In the genomic region with DNA sequence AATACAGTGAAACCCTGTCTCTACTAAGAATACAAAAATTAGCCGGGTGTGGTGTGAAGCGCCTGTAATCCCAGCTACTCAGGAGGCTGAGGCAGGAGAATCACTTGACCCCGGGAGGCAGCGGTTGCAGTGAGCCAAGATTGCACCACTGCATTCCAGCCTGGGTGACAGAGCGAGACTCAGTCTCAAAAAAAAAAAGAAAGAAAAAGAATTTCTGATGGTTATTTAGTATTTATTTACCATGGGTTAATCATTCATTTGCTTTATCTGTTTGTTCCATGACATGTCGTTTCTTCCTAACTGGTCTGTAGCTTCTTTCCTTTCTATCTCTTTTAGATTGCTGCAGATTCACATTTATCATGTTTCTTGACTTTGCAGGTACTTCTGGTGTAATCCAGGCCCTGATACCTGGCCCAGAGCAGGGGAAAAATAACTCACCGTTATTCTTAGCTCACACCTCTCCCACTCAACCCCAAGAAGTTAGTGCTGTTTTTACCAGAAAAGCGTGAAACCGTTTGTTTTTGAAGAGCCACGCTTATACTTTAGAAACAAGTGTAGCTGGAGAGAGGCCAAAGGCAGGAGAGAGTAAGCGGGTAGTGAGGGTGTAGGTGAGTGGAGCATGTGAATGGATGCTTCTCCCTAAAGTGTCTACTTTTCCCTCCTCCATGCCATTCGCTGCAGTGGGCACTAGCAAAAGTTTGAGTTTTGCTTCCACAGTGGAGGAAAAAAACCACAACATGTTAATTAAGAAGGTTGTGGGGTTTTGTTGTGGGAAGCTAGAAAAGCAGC, we compare ENCODE assay signal across 1 cellular context.
TF ChIP-seq lines count a peak whose summit lies in the region.

No MANE protein-coding gene starts in this region.

TF ChIP-seq in HepG2, 621 proteins besides CTCF, POLR2A, EP300 and RAD21 (continued from another document and continues in another):
- TF ChIP-seq, protein P1, sequence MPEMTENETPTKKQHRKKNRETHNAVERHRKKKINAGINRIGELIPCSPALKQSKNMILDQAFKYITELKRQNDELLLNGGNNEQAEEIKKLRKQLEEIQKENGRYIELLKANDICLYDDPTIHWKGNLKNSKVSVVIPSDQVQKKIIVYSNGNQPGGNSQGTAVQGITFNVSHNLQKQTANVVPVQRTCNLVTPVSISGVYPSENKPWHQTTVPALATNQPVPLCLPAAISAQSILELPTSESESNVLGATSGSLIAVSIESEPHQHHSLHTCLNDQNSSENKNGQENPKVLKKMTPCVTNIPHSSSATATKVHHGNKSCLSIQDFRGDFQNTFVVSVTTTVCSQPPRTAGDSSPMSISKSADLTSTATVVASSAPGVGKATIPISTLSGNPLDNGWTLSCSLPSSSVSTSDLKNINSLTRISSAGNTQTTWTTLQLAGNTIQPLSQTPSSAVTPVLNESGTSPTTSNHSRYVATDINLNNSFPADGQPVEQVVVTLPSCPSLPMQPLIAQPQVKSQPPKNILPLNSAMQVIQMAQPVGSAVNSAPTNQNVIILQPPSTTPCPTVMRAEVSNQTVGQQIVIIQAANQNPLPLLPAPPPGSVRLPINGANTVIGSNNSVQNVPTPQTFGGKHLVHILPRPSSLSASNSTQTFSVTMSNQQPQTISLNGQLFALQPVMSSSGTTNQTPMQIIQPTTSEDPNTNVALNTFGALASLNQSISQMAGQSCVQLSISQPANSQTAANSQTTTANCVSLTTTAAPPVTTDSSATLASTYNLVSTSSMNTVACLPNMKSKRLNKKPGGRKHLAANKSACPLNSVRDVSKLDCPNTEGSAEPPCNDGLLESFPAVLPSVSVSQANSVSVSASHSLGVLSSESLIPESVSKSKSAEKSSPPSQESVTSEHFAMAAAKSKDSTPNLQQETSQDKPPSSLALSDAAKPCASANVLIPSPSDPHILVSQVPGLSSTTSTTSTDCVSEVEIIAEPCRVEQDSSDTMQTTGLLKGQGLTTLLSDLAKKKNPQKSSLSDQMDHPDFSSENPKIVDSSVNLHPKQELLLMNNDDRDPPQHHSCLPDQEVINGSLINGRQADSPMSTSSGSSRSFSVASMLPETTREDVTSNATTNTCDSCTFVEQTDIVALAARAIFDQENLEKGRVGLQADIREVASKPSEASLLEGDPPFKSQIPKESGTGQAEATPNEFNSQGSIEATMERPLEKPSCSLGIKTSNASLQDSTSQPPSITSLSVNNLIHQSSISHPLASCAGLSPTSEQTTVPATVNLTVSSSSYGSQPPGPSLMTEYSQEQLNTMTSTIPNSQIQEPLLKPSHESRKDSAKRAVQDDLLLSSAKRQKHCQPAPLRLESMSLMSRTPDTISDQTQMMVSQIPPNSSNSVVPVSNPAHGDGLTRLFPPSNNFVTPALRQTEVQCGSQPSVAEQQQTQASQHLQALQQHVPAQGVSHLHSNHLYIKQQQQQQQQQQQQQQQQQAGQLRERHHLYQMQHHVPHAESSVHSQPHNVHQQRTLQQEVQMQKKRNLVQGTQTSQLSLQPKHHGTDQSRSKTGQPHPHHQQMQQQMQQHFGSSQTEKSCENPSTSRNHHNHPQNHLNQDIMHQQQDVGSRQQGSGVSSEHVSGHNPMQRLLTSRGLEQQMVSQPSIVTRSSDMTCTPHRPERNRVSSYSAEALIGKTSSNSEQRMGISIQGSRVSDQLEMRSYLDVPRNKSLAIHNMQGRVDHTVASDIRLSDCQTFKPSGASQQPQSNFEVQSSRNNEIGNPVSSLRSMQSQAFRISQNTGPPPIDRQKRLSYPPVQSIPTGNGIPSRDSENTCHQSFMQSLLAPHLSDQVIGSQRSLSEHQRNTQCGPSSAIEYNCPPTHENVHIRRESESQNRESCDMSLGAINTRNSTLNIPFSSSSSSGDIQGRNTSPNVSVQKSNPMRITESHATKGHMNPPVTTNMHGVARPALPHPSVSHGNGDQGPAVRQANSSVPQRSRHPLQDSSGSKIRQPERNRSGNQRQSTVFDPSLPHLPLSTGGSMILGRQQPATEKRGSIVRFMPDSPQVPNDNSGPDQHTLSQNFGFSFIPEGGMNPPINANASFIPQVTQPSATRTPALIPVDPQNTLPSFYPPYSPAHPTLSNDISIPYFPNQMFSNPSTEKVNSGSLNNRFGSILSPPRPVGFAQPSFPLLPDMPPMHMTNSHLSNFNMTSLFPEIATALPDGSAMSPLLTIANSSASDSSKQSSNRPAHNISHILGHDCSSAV (CRISPR knock-in tag; IDR thresholded peaks at IDR 0.05; ENCODE audit: borderline replicate concordance): no peak
- TF ChIP-seq SMC3 (IDR thresholded peaks at IDR 0.05; ENCODE audit: low read length): no peak
- TF ChIP-seq, protein P2, sequence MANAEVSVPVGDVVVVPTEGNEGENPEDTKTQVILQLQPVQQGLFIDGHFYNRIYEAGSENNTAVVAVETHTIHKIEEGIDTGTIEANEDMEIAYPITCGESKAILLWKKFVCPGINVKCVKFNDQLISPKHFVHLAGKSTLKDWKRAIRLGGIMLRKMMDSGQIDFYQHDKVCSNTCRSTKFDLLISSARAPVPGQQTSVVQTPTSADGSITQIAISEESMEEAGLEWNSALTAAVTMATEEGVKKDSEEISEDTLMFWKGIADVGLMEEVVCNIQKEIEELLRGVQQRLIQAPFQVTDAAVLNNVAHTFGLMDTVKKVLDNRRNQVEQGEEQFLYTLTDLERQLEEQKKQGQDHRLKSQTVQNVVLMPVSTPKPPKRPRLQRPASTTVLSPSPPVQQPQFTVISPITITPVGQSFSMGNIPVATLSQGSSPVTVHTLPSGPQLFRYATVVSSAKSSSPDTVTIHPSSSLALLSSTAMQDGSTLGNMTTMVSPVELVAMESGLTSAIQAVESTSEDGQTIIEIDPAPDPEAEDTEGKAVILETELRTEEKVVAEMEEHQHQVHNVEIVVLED (CRISPR knock-in tag; IDR thresholded peaks at IDR 0.05; ENCODE audit: borderline replicate concordance): no peak
- no peak for TF ChIP-seq DPF2 (CRISPR knock-in tag; IDR thresholded peaks at IDR 0.05; ENCODE audit: borderline replicate concordance, low read depth)
- no peak for TF ChIP-seq ATAD3A (CRISPR knock-in tag; IDR thresholded peaks at IDR 0.05)
- no peak for TF ChIP-seq ZNF724P (CRISPR knock-in tag; IDR thresholded peaks at IDR 0.05; ENCODE audit: borderline replicate concordance)
- TF ChIP-seq, protein P3, sequence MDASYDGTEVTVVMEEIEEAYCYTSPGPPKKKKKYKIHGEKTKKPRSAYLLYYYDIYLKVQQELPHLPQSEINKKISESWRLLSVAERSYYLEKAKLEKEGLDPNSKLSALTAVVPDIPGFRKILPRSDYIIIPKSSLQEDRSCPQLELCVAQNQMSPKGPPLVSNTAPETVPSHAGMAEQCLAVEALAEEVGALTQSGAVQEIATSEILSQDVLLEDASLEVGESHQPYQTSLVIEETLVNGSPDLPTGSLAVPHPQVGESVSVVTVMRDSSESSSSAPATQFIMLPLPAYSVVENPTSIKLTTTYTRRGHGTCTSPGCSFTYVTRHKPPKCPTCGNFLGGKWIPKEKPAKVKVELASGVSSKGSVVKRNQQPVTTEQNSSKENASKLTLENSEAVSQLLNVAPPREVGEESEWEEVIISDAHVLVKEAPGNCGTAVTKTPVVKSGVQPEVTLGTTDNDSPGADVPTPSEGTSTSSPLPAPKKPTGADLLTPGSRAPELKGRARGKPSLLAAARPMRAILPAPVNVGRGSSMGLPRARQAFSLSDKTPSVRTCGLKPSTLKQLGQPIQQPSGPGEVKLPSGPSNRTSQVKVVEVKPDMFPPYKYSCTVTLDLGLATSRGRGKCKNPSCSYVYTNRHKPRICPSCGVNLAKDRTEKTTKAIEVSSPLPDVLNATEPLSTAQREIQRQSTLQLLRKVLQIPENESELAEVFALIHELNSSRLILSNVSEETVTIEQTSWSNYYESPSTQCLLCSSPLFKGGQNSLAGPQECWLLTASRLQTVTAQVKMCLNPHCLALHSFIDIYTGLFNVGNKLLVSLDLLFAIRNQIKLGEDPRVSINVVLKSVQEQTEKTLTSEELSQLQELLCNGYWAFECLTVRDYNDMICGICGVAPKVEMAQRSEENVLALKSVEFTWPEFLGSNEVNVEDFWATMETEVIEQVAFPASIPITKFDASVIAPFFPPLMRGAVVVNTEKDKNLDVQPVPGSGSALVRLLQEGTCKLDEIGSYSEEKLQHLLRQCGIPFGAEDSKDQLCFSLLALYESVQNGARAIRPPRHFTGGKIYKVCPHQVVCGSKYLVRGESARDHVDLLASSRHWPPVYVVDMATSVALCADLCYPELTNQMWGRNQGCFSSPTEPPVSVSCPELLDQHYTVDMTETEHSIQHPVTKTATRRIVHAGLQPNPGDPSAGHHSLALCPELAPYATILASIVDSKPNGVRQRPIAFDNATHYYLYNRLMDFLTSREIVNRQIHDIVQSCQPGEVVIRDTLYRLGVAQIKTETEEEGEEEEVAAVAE (CRISPR knock-in tag; IDR thresholded peaks at IDR 0.05; ENCODE audit: borderline replicate concordance): no peak
- no peak for TF ChIP-seq HOXD1 (CRISPR knock-in tag; IDR thresholded peaks at IDR 0.05)
- TF ChIP-seq, protein P4, sequence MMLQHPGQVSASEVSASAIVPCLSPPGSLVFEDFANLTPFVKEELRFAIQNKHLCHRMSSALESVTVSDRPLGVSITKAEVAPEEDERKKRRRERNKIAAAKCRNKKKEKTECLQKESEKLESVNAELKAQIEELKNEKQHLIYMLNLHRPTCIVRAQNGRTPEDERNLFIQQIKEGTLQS (CRISPR knock-in tag; IDR thresholded peaks at IDR 0.05): no peak
- no peak for TF ChIP-seq TCF12 (IDR thresholded peaks at IDR 0.05)
- no peak for TF ChIP-seq TCF12 (CRISPR knock-in tag; IDR thresholded peaks at IDR 0.05)
- no peak for TF ChIP-seq ATF7-NPFF (CRISPR knock-in tag; IDR thresholded peaks at IDR 0.05; ENCODE audit: low read depth)
- no peak for TF ChIP-seq SRSF9 (IDR thresholded peaks at IDR 0.05; ENCODE audit: borderline replicate concordance, insufficient read depth, low read depth, low read length, poor library complexity, severe bottlenecking)
- TF ChIP-seq ARHGAP35 (CRISPR knock-in tag; IDR thresholded peaks at IDR 0.05; ENCODE audit: borderline replicate concordance): no peak
- no peak for TF ChIP-seq JUNB (CRISPR knock-in tag; IDR thresholded peaks at IDR 0.05; ENCODE audit: borderline replicate concordance)
- no peak for TF ChIP-seq ZNF777 (CRISPR knock-in tag; IDR thresholded peaks at IDR 0.05)
- TF ChIP-seq ZNF234 (CRISPR knock-in tag; conservative IDR thresholded peaks at IDR 0.05): no peak
- TF ChIP-seq ZNF674 (CRISPR knock-in tag; IDR thresholded peaks at IDR 0.05; ENCODE audit: low read depth): no peak
- TF ChIP-seq ZNF501 (CRISPR knock-in tag; IDR thresholded peaks at IDR 0.05): no peak
- TF ChIP-seq, protein P5, sequence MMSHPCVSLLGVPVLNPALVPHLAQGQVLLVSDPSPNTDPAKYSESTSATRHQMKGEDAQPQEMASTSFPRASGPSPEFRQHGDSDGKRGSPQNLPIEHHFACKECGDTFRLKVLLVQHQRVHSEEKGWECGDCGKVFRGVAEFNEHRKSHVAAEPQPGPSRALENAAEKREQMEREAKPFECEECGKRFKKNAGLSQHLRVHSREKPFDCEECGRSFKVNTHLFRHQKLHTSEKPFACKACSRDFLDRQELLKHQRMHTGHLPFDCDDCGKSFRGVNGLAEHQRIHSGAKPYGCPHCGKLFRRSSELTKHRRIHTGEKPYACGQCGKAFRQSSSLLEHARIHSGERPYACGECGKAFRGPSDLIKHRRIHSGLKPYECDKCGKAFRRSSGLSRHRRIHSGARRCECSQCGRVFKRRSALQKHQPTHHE (CRISPR knock-in tag; IDR thresholded peaks at IDR 0.05; ENCODE audit: borderline replicate concordance): no peak
- TF ChIP-seq, protein P6, sequence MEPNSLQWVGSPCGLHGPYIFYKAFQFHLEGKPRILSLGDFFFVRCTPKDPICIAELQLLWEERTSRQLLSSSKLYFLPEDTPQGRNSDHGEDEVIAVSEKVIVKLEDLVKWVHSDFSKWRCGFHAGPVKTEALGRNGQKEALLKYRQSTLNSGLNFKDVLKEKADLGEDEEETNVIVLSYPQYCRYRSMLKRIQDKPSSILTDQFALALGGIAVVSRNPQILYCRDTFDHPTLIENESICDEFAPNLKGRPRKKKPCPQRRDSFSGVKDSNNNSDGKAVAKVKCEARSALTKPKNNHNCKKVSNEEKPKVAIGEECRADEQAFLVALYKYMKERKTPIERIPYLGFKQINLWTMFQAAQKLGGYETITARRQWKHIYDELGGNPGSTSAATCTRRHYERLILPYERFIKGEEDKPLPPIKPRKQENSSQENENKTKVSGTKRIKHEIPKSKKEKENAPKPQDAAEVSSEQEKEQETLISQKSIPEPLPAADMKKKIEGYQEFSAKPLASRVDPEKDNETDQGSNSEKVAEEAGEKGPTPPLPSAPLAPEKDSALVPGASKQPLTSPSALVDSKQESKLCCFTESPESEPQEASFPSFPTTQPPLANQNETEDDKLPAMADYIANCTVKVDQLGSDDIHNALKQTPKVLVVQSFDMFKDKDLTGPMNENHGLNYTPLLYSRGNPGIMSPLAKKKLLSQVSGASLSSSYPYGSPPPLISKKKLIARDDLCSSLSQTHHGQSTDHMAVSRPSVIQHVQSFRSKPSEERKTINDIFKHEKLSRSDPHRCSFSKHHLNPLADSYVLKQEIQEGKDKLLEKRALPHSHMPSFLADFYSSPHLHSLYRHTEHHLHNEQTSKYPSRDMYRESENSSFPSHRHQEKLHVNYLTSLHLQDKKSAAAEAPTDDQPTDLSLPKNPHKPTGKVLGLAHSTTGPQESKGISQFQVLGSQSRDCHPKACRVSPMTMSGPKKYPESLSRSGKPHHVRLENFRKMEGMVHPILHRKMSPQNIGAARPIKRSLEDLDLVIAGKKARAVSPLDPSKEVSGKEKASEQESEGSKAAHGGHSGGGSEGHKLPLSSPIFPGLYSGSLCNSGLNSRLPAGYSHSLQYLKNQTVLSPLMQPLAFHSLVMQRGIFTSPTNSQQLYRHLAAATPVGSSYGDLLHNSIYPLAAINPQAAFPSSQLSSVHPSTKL (CRISPR knock-in tag; IDR thresholded peaks at IDR 0.05): peak; percentile 73
- TF ChIP-seq ZNF343 (CRISPR knock-in tag; IDR thresholded peaks at IDR 0.05): no peak
- TF ChIP-seq, protein P7, sequence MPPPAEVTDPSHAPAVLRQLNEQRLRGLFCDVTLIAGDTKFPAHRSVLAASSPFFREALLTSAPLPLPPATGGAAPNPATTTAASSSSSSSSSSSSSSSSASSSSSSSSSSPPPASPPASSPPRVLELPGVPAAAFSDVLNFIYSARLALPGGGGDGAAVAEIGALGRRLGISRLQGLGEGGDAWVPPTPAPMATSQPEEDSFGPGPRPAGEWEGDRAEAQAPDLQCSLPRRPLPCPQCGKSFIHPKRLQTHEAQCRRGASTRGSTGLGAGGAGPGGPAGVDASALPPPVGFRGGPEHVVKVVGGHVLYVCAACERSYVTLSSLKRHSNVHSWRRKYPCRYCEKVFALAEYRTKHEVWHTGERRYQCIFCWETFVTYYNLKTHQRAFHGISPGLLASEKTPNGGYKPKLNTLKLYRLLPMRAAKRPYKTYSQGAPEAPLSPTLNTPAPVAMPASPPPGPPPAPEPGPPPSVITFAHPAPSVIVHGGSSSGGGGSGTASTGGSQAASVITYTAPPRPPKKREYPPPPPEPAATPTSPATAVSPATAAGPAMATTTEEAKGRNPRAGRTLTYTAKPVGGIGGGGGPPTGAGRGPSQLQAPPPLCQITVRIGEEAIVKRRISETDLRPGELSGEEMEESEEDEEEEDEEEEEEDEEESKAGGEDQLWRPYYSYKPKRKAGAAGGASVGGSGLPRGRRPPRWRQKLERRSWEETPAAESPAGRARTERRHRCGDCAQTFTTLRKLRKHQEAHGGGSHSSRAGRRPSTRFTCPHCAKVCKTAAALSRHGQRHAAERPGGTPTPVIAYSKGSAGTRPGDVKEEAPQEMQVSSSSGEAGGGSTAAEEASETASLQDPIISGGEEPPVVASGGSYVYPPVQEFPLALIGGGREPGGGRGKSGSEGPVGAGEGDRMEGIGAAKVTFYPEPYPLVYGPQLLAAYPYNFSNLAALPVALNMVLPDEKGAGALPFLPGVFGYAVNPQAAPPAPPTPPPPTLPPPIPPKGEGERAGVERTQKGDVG (CRISPR knock-in tag; IDR thresholded peaks at IDR 0.05; ENCODE audit: borderline replicate concordance): no peak
- no peak for TF ChIP-seq NFKB2 (CRISPR knock-in tag; IDR thresholded peaks at IDR 0.05; ENCODE audit: borderline replicate concordance)
- no peak for TF ChIP-seq BORCS8-MEF2B (CRISPR knock-in tag; IDR thresholded peaks at IDR 0.05)
- peak in 1 of 2 experiments; percentile 42; a peak in 1 of 4 replicates for TF ChIP-seq NR2F1 (CRISPR knock-in tag; IDR thresholded peaks at IDR 0.05)
- TF ChIP-seq DR1 (CRISPR knock-in tag; IDR thresholded peaks at IDR 0.05): no peak
- no peak for TF ChIP-seq PITX1 (CRISPR knock-in tag; IDR thresholded peaks at IDR 0.05)
